1 cellular context compared by ENCODE assay signal in the genomic region with DNA sequence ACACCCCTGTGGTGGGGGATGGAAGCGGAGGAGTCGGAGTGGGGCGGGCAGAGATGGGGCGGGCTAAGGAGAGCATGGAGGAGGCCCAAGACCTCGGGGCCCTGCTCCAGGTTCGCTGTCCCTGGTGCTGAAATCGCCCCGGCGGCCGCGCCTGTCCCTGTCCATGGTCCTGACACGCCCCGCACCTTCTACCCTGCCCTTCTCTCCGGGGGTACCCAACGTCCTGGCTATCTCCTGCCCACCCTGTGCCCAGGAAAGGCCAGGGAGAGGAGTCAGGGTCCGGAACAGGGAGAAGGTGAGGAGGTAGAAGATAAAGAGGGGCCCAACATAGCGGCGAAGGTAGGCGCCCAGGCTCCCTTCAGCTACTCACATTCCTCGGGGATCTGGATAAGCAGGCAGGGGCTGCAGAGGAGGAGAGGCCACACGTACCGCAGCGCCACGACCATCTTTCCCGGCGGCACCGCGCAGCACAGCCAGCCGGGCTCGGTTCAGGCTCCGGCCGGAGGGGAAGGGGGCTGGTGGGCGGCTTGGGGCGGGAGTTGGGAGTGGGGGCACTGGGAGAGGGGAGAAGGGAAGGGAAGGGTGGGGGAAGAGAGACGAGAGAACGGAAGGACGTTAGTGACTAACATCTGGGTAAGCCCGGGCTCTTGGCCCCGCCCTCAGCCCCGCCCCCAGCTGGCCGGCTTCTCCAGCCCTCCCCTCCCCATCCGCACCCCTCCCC.
TF ChIP-seq lines count a peak whose summit lies in the region.

No MANE protein-coding gene starts in this region.

TF ChIP-seq in HepG2, 621 proteins besides CTCF, POLR2A, EP300 and RAD21 (continued from another document and continues in another):
- peak; percentile 92 for TF ChIP-seq AHDC1 (CRISPR knock-in tag; IDR thresholded peaks at IDR 0.05; ENCODE audit: borderline replicate concordance)
- peak; percentile 99 for TF ChIP-seq MZF1 (CRISPR knock-in tag; IDR thresholded peaks at IDR 0.05; ENCODE audit: borderline replicate concordance)
- TF ChIP-seq YY1 (IDR thresholded peaks at IDR 0.05; ENCODE audit: insufficient read depth, insufficient replicate concordance, low read depth, low read length) = no peak
- TF ChIP-seq, protein P1, sequence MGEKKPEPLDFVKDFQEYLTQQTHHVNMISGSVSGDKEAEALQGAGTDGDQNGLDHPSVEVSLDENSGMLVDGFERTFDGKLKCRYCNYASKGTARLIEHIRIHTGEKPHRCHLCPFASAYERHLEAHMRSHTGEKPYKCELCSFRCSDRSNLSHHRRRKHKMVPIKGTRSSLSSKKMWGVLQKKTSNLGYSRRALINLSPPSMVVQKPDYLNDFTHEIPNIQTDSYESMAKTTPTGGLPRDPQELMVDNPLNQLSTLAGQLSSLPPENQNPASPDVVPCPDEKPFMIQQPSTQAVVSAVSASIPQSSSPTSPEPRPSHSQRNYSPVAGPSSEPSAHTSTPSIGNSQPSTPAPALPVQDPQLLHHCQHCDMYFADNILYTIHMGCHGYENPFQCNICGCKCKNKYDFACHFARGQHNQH (CRISPR knock-in tag; IDR thresholded peaks at IDR 0.05) = peak; percentile 99
- peak; percentile 78 for TF ChIP-seq ZNF770 (CRISPR knock-in tag; IDR thresholded peaks at IDR 0.05)
- TF ChIP-seq ZNF33A (CRISPR knock-in tag; IDR thresholded peaks at IDR 0.05; ENCODE audit: borderline replicate concordance) = peak; percentile 98
- TF ChIP-seq ZNF775 (CRISPR knock-in tag; IDR thresholded peaks at IDR 0.05; ENCODE audit: borderline replicate concordance) = peak; percentile 97
- no peak for TF ChIP-seq GATA4 (IDR thresholded peaks at IDR 0.05; ENCODE audit: borderline replicate concordance, low read depth)
- peak; percentile 87; the same call in 1 of the 2 replicates for TF ChIP-seq ZNF382 (CRISPR knock-in tag; IDR thresholded peaks at IDR 0.05; ENCODE audit: borderline replicate concordance)
- TF ChIP-seq KDM5A (IDR thresholded peaks at IDR 0.05; ENCODE audit: borderline replicate concordance, low read length) = no peak
- TF ChIP-seq DBP (CRISPR knock-in tag; IDR thresholded peaks at IDR 0.05; ENCODE audit: not compliant biosample characterization) = peak; percentile 100
- no peak for TF ChIP-seq TBL1XR1 (IDR thresholded peaks at IDR 0.05; ENCODE audit: borderline replicate concordance, low read length, partially characterized antibody)
- TF ChIP-seq ZNF749 (CRISPR knock-in tag; IDR thresholded peaks at IDR 0.05; ENCODE audit: borderline replicate concordance) = peak; percentile 100
- no peak for TF ChIP-seq SMARCC2 (IDR thresholded peaks at IDR 0.05)
- TF ChIP-seq CHD4 (IDR thresholded peaks at IDR 0.05; ENCODE audit: borderline replicate concordance, low read length) = no peak
- peak; percentile 99 for TF ChIP-seq ISX (CRISPR knock-in tag; conservative IDR thresholded peaks at IDR 0.05)
- peak; percentile 98 for TF ChIP-seq HMG20B (CRISPR knock-in tag; conservative IDR thresholded peaks at IDR 0.05)
- TF ChIP-seq MIER3 (CRISPR knock-in tag; IDR thresholded peaks at IDR 0.05; ENCODE audit: borderline replicate concordance) = peak; percentile 99
- peak; percentile 100 for TF ChIP-seq ETV6 (CRISPR knock-in tag; conservative IDR thresholded peaks at IDR 0.05)
- TF ChIP-seq ZNF879 (CRISPR knock-in tag; IDR thresholded peaks at IDR 0.05) = peak; percentile 100
- TF ChIP-seq GPN1 (CRISPR knock-in tag; IDR thresholded peaks at IDR 0.05; ENCODE audit: borderline replicate concordance) = peak; percentile 99
- TF ChIP-seq, protein P2, sequence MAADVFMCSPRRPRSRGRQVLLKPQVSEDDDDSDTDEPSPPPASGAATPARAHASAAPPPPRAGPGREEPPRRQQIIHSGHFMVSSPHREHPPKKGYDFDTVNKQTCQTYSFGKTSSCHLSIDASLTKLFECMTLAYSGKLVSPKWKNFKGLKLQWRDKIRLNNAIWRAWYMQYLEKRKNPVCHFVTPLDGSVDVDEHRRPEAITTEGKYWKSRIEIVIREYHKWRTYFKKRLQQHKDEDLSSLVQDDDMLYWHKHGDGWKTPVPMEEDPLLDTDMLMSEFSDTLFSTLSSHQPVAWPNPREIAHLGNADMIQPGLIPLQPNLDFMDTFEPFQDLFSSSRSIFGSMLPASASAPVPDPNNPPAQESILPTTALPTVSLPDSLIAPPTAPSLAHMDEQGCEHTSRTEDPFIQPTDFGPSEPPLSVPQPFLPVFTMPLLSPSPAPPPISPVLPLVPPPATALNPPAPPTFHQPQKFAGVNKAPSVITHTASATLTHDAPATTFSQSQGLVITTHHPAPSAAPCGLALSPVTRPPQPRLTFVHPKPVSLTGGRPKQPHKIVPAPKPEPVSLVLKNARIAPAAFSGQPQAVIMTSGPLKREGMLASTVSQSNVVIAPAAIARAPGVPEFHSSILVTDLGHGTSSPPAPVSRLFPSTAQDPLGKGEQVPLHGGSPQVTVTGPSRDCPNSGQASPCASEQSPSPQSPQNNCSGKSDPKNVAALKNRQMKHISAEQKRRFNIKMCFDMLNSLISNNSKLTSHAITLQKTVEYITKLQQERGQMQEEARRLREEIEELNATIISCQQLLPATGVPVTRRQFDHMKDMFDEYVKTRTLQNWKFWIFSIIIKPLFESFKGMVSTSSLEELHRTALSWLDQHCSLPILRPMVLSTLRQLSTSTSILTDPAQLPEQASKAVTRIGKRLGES (CRISPR knock-in tag; IDR thresholded peaks at IDR 0.05; ENCODE audit: borderline replicate concordance) = peak; percentile 99
- peak; percentile 95; the same call in 1 of the 2 replicates for TF ChIP-seq NCOA5 (CRISPR knock-in tag; IDR thresholded peaks at IDR 0.05)
- TF ChIP-seq, protein P3, sequence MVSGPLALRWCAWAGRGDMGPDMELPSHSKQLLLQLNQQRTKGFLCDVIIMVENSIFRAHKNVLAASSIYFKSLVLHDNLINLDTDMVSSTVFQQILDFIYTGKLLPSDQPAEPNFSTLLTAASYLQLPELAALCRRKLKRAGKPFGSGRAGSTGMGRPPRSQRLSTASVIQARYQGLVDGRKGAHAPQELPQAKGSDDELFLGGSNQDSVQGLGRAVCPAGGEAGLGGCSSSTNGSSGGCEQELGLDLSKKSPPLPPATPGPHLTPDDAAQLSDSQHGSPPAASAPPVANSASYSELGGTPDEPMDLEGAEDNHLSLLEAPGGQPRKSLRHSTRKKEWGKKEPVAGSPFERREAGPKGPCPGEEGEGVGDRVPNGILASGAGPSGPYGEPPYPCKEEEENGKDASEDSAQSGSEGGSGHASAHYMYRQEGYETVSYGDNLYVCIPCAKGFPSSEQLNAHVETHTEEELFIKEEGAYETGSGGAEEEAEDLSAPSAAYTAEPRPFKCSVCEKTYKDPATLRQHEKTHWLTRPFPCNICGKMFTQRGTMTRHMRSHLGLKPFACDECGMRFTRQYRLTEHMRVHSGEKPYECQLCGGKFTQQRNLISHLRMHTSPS (CRISPR knock-in tag; IDR thresholded peaks at IDR 0.05; ENCODE audit: low read depth) = peak; percentile 74; the same call in 1 of the 2 replicates
- peak; percentile 99 for TF ChIP-seq ZNF30 (CRISPR knock-in tag; IDR thresholded peaks at IDR 0.05)
- peak; percentile 81 for TF ChIP-seq ZBTB33 (CRISPR knock-in tag; IDR thresholded peaks at IDR 0.05)
- TF ChIP-seq KLF6 (CRISPR knock-in tag; IDR thresholded peaks at IDR 0.05) = peak; percentile 100
- no peak for TF ChIP-seq FOXK2 (IDR thresholded peaks at IDR 0.05)
- peak; percentile 71; the same call in 1 of the 2 replicates for TF ChIP-seq GRHL1 (CRISPR knock-in tag; conservative IDR thresholded peaks at IDR 0.05)
- TF ChIP-seq ZNF451 (CRISPR knock-in tag; IDR thresholded peaks at IDR 0.05) = peak; percentile 99
- peak; percentile 98 for TF ChIP-seq ZBTB1 (CRISPR knock-in tag; IDR thresholded peaks at IDR 0.05; ENCODE audit: borderline replicate concordance)
- no peak for TF ChIP-seq CEBPB (IDR thresholded peaks at IDR 0.05; ENCODE audit: borderline replicate concordance, low read depth, low read length)
- peak; percentile 96 for TF ChIP-seq ZNF317 (CRISPR knock-in tag; IDR thresholded peaks at IDR 0.05)
- TF ChIP-seq THYN1 (CRISPR knock-in tag; IDR thresholded peaks at IDR 0.05; ENCODE audit: borderline replicate concordance, low read depth) = peak; percentile 96; the same call in 1 of the 2 replicates
